1 cellular context compared by ENCODE assay signal in genomic region chr7:151503902-151504714, GRCh38.
A peak's percentile ranks its signal among the peaks of the same experiment; 100 is the strongest.
TF ChIP-seq lines count a peak whose summit lies in the region.

No MANE protein-coding gene starts in this region.

TF ChIP-seq in HepG2, 621 proteins besides CTCF, POLR2A, EP300 and RAD21 (continued from another document):
- TF ChIP-seq, protein P1, sequence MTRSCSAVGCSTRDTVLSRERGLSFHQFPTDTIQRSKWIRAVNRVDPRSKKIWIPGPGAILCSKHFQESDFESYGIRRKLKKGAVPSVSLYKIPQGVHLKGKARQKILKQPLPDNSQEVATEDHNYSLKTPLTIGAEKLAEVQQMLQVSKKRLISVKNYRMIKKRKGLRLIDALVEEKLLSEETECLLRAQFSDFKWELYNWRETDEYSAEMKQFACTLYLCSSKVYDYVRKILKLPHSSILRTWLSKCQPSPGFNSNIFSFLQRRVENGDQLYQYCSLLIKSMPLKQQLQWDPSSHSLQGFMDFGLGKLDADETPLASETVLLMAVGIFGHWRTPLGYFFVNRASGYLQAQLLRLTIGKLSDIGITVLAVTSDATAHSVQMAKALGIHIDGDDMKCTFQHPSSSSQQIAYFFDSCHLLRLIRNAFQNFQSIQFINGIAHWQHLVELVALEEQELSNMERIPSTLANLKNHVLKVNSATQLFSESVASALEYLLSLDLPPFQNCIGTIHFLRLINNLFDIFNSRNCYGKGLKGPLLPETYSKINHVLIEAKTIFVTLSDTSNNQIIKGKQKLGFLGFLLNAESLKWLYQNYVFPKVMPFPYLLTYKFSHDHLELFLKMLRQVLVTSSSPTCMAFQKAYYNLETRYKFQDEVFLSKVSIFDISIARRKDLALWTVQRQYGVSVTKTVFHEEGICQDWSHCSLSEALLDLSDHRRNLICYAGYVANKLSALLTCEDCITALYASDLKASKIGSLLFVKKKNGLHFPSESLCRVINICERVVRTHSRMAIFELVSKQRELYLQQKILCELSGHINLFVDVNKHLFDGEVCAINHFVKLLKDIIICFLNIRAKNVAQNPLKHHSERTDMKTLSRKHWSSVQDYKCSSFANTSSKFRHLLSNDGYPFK (CRISPR knock-in tag; IDR thresholded peaks at IDR 0.05; ENCODE audit: borderline replicate concordance) = no peak
- TF ChIP-seq ZBTB7B (CRISPR knock-in tag; IDR thresholded peaks at IDR 0.05) = no peak
- TF ChIP-seq, protein P2, sequence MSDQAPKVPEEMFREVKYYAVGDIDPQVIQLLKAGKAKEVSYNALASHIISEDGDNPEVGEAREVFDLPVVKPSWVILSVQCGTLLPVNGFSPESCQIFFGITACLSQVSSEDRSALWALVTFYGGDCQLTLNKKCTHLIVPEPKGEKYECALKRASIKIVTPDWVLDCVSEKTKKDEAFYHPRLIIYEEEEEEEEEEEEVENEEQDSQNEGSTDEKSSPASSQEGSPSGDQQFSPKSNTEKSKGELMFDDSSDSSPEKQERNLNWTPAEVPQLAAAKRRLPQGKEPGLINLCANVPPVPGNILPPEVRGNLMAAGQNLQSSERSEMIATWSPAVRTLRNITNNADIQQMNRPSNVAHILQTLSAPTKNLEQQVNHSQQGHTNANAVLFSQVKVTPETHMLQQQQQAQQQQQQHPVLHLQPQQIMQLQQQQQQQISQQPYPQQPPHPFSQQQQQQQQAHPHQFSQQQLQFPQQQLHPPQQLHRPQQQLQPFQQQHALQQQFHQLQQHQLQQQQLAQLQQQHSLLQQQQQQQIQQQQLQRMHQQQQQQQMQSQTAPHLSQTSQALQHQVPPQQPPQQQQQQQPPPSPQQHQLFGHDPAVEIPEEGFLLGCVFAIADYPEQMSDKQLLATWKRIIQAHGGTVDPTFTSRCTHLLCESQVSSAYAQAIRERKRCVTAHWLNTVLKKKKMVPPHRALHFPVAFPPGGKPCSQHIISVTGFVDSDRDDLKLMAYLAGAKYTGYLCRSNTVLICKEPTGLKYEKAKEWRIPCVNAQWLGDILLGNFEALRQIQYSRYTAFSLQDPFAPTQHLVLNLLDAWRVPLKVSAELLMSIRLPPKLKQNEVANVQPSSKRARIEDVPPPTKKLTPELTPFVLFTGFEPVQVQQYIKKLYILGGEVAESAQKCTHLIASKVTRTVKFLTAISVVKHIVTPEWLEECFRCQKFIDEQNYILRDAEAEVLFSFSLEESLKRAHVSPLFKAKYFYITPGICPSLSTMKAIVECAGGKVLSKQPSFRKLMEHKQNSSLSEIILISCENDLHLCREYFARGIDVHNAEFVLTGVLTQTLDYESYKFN (CRISPR knock-in tag; conservative IDR thresholded peaks at IDR 0.05) = 0 out of 2 replicates have a peak, but pooled peaks have one; percentile 27
- TF ChIP-seq, protein P3, sequence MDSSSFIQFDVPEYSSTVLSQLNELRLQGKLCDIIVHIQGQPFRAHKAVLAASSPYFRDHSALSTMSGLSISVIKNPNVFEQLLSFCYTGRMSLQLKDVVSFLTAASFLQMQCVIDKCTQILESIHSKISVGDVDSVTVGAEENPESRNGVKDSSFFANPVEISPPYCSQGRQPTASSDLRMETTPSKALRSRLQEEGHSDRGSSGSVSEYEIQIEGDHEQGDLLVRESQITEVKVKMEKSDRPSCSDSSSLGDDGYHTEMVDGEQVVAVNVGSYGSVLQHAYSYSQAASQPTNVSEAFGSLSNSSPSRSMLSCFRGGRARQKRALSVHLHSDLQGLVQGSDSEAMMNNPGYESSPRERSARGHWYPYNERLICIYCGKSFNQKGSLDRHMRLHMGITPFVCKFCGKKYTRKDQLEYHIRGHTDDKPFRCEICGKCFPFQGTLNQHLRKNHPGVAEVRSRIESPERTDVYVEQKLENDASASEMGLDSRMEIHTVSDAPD (CRISPR knock-in tag; IDR thresholded peaks at IDR 0.05) = no peak
- peak; percentile 25 for TF ChIP-seq XRCC5 (optimal IDR thresholded peaks at IDR 0.05; ENCODE audit: low read length)
- no peak for TF ChIP-seq ZC3H13 (CRISPR knock-in tag; IDR thresholded peaks at IDR 0.05)
- no peak for TF ChIP-seq SOX6 (IDR thresholded peaks at IDR 0.05)
- peak; percentile 36; the same call in 1 of the 2 replicates for TF ChIP-seq SOX6 (CRISPR knock-in tag; IDR thresholded peaks at IDR 0.05)
- TF ChIP-seq, protein P4, sequence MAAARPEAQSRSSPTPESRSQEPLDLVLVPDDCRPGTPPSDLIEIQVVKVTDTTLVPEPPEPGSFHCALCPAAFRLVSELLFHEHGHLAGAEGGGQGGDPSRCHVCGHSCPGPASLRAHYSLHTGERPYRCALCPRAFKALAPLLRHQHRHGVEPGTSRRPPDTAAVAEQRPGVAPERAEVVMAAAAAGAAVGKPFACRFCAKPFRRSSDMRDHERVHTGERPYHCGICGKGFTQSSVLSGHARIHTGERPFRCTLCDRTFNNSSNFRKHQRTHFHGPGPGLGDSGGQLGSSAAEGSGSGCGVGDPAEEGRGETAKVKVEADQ (CRISPR knock-in tag; IDR thresholded peaks at IDR 0.05; ENCODE audit: borderline replicate concordance) = no peak
- no peak for TF ChIP-seq ZNF446 (CRISPR knock-in tag; IDR thresholded peaks at IDR 0.05)
- TF ChIP-seq RFXANK (CRISPR knock-in tag; IDR thresholded peaks at IDR 0.05) = no peak
- TF ChIP-seq ZNF510 (CRISPR knock-in tag; IDR thresholded peaks at IDR 0.05; ENCODE audit: low read depth) = no peak
- no peak for TF ChIP-seq NFYC (CRISPR knock-in tag; IDR thresholded peaks at IDR 0.05)
- no peak for TF ChIP-seq AHR (CRISPR knock-in tag; IDR thresholded peaks at IDR 0.05)
- no peak for TF ChIP-seq THAP8 (CRISPR knock-in tag; IDR thresholded peaks at IDR 0.05; ENCODE audit: borderline replicate concordance)
- TF ChIP-seq MAFF (IDR thresholded peaks at IDR 0.05; ENCODE audit: low read depth, low read length) = peak; percentile 17; the same call in 1 of the 2 replicates
- no peak for TF ChIP-seq ZNF18 (CRISPR knock-in tag; IDR thresholded peaks at IDR 0.05; ENCODE audit: insufficient replicate concordance)
- no peak for TF ChIP-seq SMARCC2 (IDR thresholded peaks at IDR 0.05)
- TF ChIP-seq KAT8 (CRISPR knock-in tag; IDR thresholded peaks at IDR 0.05) = no peak
- TF ChIP-seq SOX13 (IDR thresholded peaks at IDR 0.05) = no peak
- peak in 1 of 2 experiments; percentile 55; a peak in 2 of 4 replicates for TF ChIP-seq SOX13 (CRISPR knock-in tag; conservative IDR thresholded peaks at IDR 0.05 in 1 of 2, IDR thresholded peaks at IDR 0.05 in 1 of 2)
- no peak for TF ChIP-seq SRSF1 (optimal IDR thresholded peaks at IDR 0.05; ENCODE audit: low read depth, low read length)
- no peak for TF ChIP-seq NRL (CRISPR knock-in tag; IDR thresholded peaks at IDR 0.05; ENCODE audit: borderline replicate concordance)
- TF ChIP-seq THRA (CRISPR knock-in tag; IDR thresholded peaks at IDR 0.05; ENCODE audit: borderline replicate concordance) = no peak
- TF ChIP-seq CREM (IDR thresholded peaks at IDR 0.05) = no peak
- no peak for TF ChIP-seq CREM (CRISPR knock-in tag; IDR thresholded peaks at IDR 0.05)
- peak; percentile 49; the same call in 1 of the 2 replicates for TF ChIP-seq MED1 (CRISPR knock-in tag; IDR thresholded peaks at IDR 0.05)
- TF ChIP-seq ZNF343 (CRISPR knock-in tag; IDR thresholded peaks at IDR 0.05) = no peak
- TF ChIP-seq ZNF331 (CRISPR knock-in tag; IDR thresholded peaks at IDR 0.05) = peak; percentile 44; the same call in 1 of the 2 replicates
- TF ChIP-seq SALL1 (CRISPR knock-in tag; IDR thresholded peaks at IDR 0.05) = peak; percentile 34; the same call in 1 of the 2 replicates
- peak; percentile 76; the same call in 1 of the 2 replicates for TF ChIP-seq GATAD2A (CRISPR knock-in tag; IDR thresholded peaks at IDR 0.05)
- TF ChIP-seq GLI4 (CRISPR knock-in tag; IDR thresholded peaks at IDR 0.05; ENCODE audit: borderline replicate concordance) = no peak
- no peak for TF ChIP-seq JUNB (CRISPR knock-in tag; IDR thresholded peaks at IDR 0.05; ENCODE audit: borderline replicate concordance)
- no peak for TF ChIP-seq ETV6 (CRISPR knock-in tag; conservative IDR thresholded peaks at IDR 0.05)
- TF ChIP-seq ZMAT3 (CRISPR knock-in tag; conservative IDR thresholded peaks at IDR 0.05) = no peak
- TF ChIP-seq SNAI1 (CRISPR knock-in tag; IDR thresholded peaks at IDR 0.05; ENCODE audit: borderline replicate concordance) = no peak
- no peak for TF ChIP-seq RBFOX2 (IDR thresholded peaks at IDR 0.05; ENCODE audit: low read depth, low read length)
